13 cellular contexts compared by ENCODE assay signal in the genomic region with DNA sequence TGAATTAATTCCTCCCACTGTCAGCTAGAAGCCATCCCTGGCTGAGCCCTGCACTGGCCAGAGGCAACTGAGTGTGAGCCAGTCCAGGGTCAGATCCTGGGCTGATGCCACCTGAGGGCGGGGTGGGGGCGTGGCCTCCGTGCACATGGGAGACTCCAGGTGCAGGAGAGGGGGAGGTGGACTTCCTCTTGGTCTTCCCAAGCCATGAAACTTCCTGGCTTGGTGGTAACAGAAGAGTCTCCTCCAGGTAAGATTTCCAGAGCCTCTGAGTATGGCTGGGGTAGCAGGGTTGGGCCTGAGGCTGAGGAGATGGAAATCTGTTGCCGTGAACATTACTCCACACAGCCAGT. TPM values are rescaled to one million over a fixed set of nuclear protein-coding genes. Genes with fewer than 3 reads are reported as not detected.
DNase-seq lines count a peak whose midpoint lies in the region; TF ChIP-seq lines count a peak whose summit lies in the region.
"Had no signal": no experiment of that assay in that cellular context is flagged by ENCODE, and none has a peak within 500 bp of the region (broad histone marks: within the 10 kb centered on the region; RNA-seq: fewer than 3 reads in every experiment).

No MANE protein-coding gene starts in this region.

- intact Hi-C loops in activated CD4-positive, alpha-beta T cell treated with anti-CD3 and anti-CD28 coated beads, Interleukin-2, amount 10 ng/mL, durations not matched to agents 24 days and 14 days (cut with micrococcal nuclease): no loop called here

- no peak for TF ChIP-seq CTCF in epithelial cell of esophagus (IDR thresholded peaks at IDR 0.05; ENCODE audit: insufficient read depth, low read depth, low read length, missing control alignments)

- no peaks in the 10 kb centered on the region for H3K9me3 Mint-ChIP-seq in activated CD4-positive, alpha-beta T cell treated with anti-CD3 and anti-CD28 coated beads, Interleukin-2, amount 10 ng/mL, durations not matched to agents 24 days and 14 days
- H3K9me3 Mint-ChIP-seq: memory B cell; T-helper 2 cell treated with Interferon-gamma antibody and Interleukin-4, amounts not matched to agents 5 μg/mL and 100 μg/mL, for 36 hours had no signal

- H3K27ac ChIP-seq in muscle layer of duodenum (ENCODE audit: low read length): peak overlapping the region; percentile 24

- H3K4me1 ChIP-seq in muscle layer of duodenum (ENCODE audit: control insufficient read depth in 1 of 2, insufficient read depth in 2 of 2, low read length in 2 of 2): peaks cover 6 to 12% of the 10 kb centered on the region in 2 donors

- H3K4me3 ChIP-seq in epithelial cell of esophagus (ENCODE audit: low read length) (no peak overlapping the region), muscle layer of duodenum (ENCODE audit: low read depth in 1 of 2, low read length in 2 of 2) (peak overlapping the region in 1 of 2 donors; percentile 42)

- H3K27ac Mint-ChIP-seq in activated CD4-positive, alpha-beta T cell treated with anti-CD3 and anti-CD28 coated beads, Interleukin-2, amount 10 ng/mL, durations not matched to agents 24 days and 14 days: no peak overlapping the region
- H3K27ac Mint-ChIP-seq: memory B cell; T-helper 2 cell treated with Interferon-gamma antibody and Interleukin-4, amounts not matched to agents 5 μg/mL and 100 μg/mL, for 36 hours had no signal

- no peak overlapping the region for H3K4me3 Mint-ChIP-seq in activated CD4-positive, alpha-beta T cell treated with anti-CD3 and anti-CD28 coated beads, Interleukin-2, amount 10 ng/mL, durations not matched to agents 24 days and 14 days
- H3K4me3 Mint-ChIP-seq: memory B cell had no signal

- H3K36me3 Mint-ChIP-seq in activated CD4-positive, alpha-beta T cell treated with anti-CD3 and anti-CD28 coated beads, Interleukin-2, amount 10 ng/mL, durations not matched to agents 24 days and 14 days (ENCODE audit: low read depth): no peaks in the 10 kb centered on the region
- H3K36me3 Mint-ChIP-seq: memory B cell had no signal

- H3K9me3 ChIP-seq in muscle layer of duodenum (ENCODE audit: control insufficient read depth in 1 of 2, low read length in 2 of 2): no peaks in the 10 kb centered on the region

- peaks cover 10% of the 10 kb centered on the region for H3K4me1 Mint-ChIP-seq in activated CD4-positive, alpha-beta T cell treated with anti-CD3 and anti-CD28 coated beads, Interleukin-2, amount 10 ng/mL, durations not matched to agents 24 days and 14 days

- H3K27me3 Mint-ChIP-seq in activated CD4-positive, alpha-beta T cell treated with anti-CD3 and anti-CD28 coated beads, Interleukin-2, amount 10 ng/mL, durations not matched to agents 24 days and 14 days: peaks cover 14% of the 10 kb centered on the region
- H3K27me3 Mint-ChIP-seq: memory B cell had no signal

- no peaks in the 10 kb centered on the region for H3K27me3 ChIP-seq in muscle layer of duodenum (ENCODE audit: low read depth, low read length)

- no peaks in the 10 kb centered on the region for H3K36me3 ChIP-seq in muscle layer of duodenum (ENCODE audit: control insufficient read depth in 1 of 2, insufficient read depth in 2 of 2, low read length in 2 of 2)

- DNase-seq in DMS53 (lab: John Stamatoyannopoulos, UW) (peak; percentile 98), NCI-H2196 treated with DMSO at 0.1 percent for 48 hours (lab: John Stamatoyannopoulos, UW; ENCODE audit: unreplicated experiment) (peak; percentile 64), epithelial cell of esophagus (ENCODE audit: low read depth) (peak; percentile 31), kidney glomerular epithelial cell (lab: John Stamatoyannopoulos, UW) (no peak), DMS 273 (lab: John Stamatoyannopoulos, UW; ENCODE audit: unreplicated experiment) (no peak)
- DNase-seq in activated CD4-positive, alpha-beta T cell treated with anti-CD3 and anti-CD28 coated beads, Interleukin-2, amount 10 ng/mL, durations not matched to agents 24 days and 14 days: no peak
- no peak for DNase-seq in stimulated activated CD4-positive, alpha-beta T cell treated with anti-CD3 and anti-CD28 coated beads, Interleukin-4, amount 100 ng/mL, for 4 hours
- DNase-seq: effector CD4-positive, alpha-beta T cell had no signal

RNA-seq across cellular contexts. Expression of gene RAB17, which starts 0.5 kb away (rescaled TPM):
- 0.26 TPM in 1 of 2 replicates, not detected in the other for total RNA-seq in activated CD4-positive, alpha-beta T cell treated with anti-CD3 and anti-CD28 coated beads, Interleukin-2, amount 10 ng/mL, durations not matched to agents 24 days and 14 days

RNA-seq across cellular contexts. Expression of gene PRLH, which starts 24.6 kb away (rescaled TPM):
- total RNA-seq in activated CD4-positive, alpha-beta T cell treated with anti-CD3 and anti-CD28 coated beads, Interleukin-2, amount 10 ng/mL, durations not matched to agents 24 days and 14 days: not detected in 2 replicates
- total RNA-seq: Daoy, urinary bladder had no signal

RNA-seq across cellular contexts. Expression of gene LRRFIP1, which starts 36.4 kb away (rescaled TPM):
- 210 and 216 TPM in 2 replicates for total RNA-seq in activated CD4-positive, alpha-beta T cell treated with anti-CD3 and anti-CD28 coated beads, Interleukin-2, amount 10 ng/mL, durations not matched to agents 24 days and 14 days

Comparison
In these comparisons a context has a peak if more than half of its experiments do, and no peak if none do; other contexts are left out.
1. DNase-seq: peak in DMS53 (single experiment), NCI-H2196 treated with DMSO at 0.1 percent for 48 hours (single experiment) and epithelial cell of esophagus (single experiment); none in activated CD4-positive, alpha-beta T cell treated with anti-CD3 and anti-CD28 coated beads, Interleukin-2, amount 10 ng/mL, durations not matched to agents 24 days and 14 days (single experiment), kidney glomerular epithelial cell (single experiment), DMS 273 (single experiment) and stimulated activated CD4-positive, alpha-beta T cell treated with anti-CD3 and anti-CD28 coated beads, Interleukin-4, amount 100 ng/mL, for 4 hours (0 of 2).